ENCODE assay signal across 9 cellular contexts in genomic region chr6:83867527-83868161, GRCh38. TPM values are rescaled to one million over a fixed set of nuclear protein-coding genes. Genes with fewer than 3 reads are reported as not detected.
DNase-seq lines count a peak whose midpoint lies in the region; ATAC-seq and TF ChIP-seq lines count a peak whose summit lies in the region.
"Had no signal": no experiment of that assay in that cellular context is flagged by ENCODE, and none has a peak within 500 bp of the region (broad histone marks: within the 10 kb centered on the region; RNA-seq: fewer than 3 reads in every experiment).

No MANE protein-coding gene starts in this region.

- ATAC-seq in HG02840 (IDR thresholded peaks at IDR 0.05; ENCODE audit: low FRiP score, unreplicated experiment) (no peak), HG02981 (IDR thresholded peaks at IDR 0.05; ENCODE audit: unreplicated experiment) (no peak)

- no peaks in the 10 kb centered on the region for H3K27me3 ChIP-seq in Peyer's patch
- no peaks in the 10 kb centered on the region for H3K27me3 ChIP-seq in smooth muscle cell (ENCODE audit: low read depth)

- H3K9me3 ChIP-seq in Peyer's patch: no peaks in the 10 kb centered on the region
- no peaks in the 10 kb centered on the region for H3K9me3 ChIP-seq in smooth muscle cell (replicated peaks; ENCODE audit: low read depth)

- peak overlapping the region; percentile 15 for H3K9ac ChIP-seq in smooth muscle cell (ENCODE audit: low read depth)

- intact Hi-C loops in activated CD4-positive, alpha-beta T cell treated with anti-CD3 and anti-CD28 coated beads, Interleukin-2, amount 10 ng/mL, durations not matched to agents 24 days and 14 days (cut with micrococcal nuclease): no loop called here

- TF ChIP-seq CTCF in Peyer's patch (IDR thresholded peaks at IDR 0.05): no peak
- no peak for TF ChIP-seq CTCF in foreskin fibroblast (IDR thresholded peaks at IDR 0.05; ENCODE audit: low read depth, low read length)
- no peak for TF ChIP-seq CTCF in smooth muscle cell (IDR thresholded peaks at IDR 0.05; ENCODE audit: borderline replicate concordance, insufficient read depth, poor library complexity, severe bottlenecking)

- H3K27me3 Mint-ChIP-seq in activated CD4-positive, alpha-beta T cell treated with anti-CD3 and anti-CD28 coated beads, Interleukin-2, amount 10 ng/mL, durations not matched to agents 24 days and 14 days: no peaks in the 10 kb centered on the region

- H3K4me2 ChIP-seq in smooth muscle cell: no peak overlapping the region

- peaks cover 22% of the 10 kb centered on the region for H4K20me1 ChIP-seq in smooth muscle cell (ENCODE audit: low read depth)

- DNase-seq in activated CD4-positive, alpha-beta T cell treated with anti-CD3 and anti-CD28 coated beads, Interleukin-2, amount 10 ng/mL, durations not matched to agents 24 days and 14 days: peak; percentile 58
- DNase-seq in activated CD4-positive, alpha-beta T cell treated with anti-CD3 and anti-CD28 coated beads for 4 hours: no peak
- DNase-seq in Peyer's patch (peak in 2 of 3 donors; percentile 44 to 70), foreskin fibroblast (peak; percentile 57 to 79), smooth muscle cell (lab: John Stamatoyannopoulos, UW; ENCODE audit: unreplicated experiment) (no peak), NCI-H2107 treated with DMSO at 0.1 percent for 48 hours (lab: John Stamatoyannopoulos, UW; ENCODE audit: unreplicated experiment) (no peak)

- no peak overlapping the region for H3K4me3 Mint-ChIP-seq in activated CD4-positive, alpha-beta T cell treated with anti-CD3 and anti-CD28 coated beads, Interleukin-2, amount 10 ng/mL, durations not matched to agents 24 days and 14 days

- peaks cover 8% of the 10 kb centered on the region for H3K9me3 Mint-ChIP-seq in activated CD4-positive, alpha-beta T cell treated with anti-CD3 and anti-CD28 coated beads, Interleukin-2, amount 10 ng/mL, durations not matched to agents 24 days and 14 days

- H3K36me3 ChIP-seq in Peyer's patch (peaks cover 0 to 31% (median 0%) of the 10 kb centered on the region in 3 donors), smooth muscle cell (ENCODE audit: low read depth) (peaks cover 12% of the 10 kb centered on the region)

- peaks cover 1% of the 10 kb centered on the region for H3K4me1 Mint-ChIP-seq in activated CD4-positive, alpha-beta T cell treated with anti-CD3 and anti-CD28 coated beads, Interleukin-2, amount 10 ng/mL, durations not matched to agents 24 days and 14 days

- H3F3A ChIP-seq in smooth muscle cell (ENCODE audit: low read depth): no peaks in the 10 kb centered on the region

- H3K27ac Mint-ChIP-seq in activated CD4-positive, alpha-beta T cell treated with anti-CD3 and anti-CD28 coated beads, Interleukin-2, amount 10 ng/mL, durations not matched to agents 24 days and 14 days: no peak overlapping the region

- H2AFZ ChIP-seq in smooth muscle cell (ENCODE audit: low read depth): no peak overlapping the region

- 69% methylated on average over 9 of the region's 9 CpGs for WGBS in smooth muscle cell (ENCODE audit: low lambda C conversion rate)

- H3K36me3 Mint-ChIP-seq in activated CD4-positive, alpha-beta T cell treated with anti-CD3 and anti-CD28 coated beads, Interleukin-2, amount 10 ng/mL, durations not matched to agents 24 days and 14 days (ENCODE audit: low read depth): peaks cover 48% of the 10 kb centered on the region

- H3K79me2 ChIP-seq in smooth muscle cell (ENCODE audit: low read depth): peaks cover 6% of the 10 kb centered on the region

- H3K27ac ChIP-seq in Peyer's patch (no peak overlapping the region), smooth muscle cell (ENCODE audit: low read depth) (peak overlapping the region; percentile 68)
- H3K27ac ChIP-seq: SK-N-MC had no signal

- no peak for TF ChIP-seq POLR2A in Peyer's patch (IDR thresholded peaks at IDR 0.05)

- no peaks in the 10 kb centered on the region for H3K4me1 ChIP-seq in Peyer's patch
- H3K4me1 ChIP-seq in smooth muscle cell (ENCODE audit: low read depth): no peaks in the 10 kb centered on the region

- no peak overlapping the region for H3K4me3 ChIP-seq in Peyer's patch
- H3K4me3 ChIP-seq in foreskin fibroblast (ENCODE audit: low read depth in 1 of 2, low read length in 2 of 2): no peak overlapping the region
- no peak overlapping the region for H3K4me3 ChIP-seq in smooth muscle cell
- H3K4me3 ChIP-seq: SK-N-MC had no signal

RNA-seq across cellular contexts. Expression of gene CYB5R4, which starts 8.2 kb away (rescaled TPM):
- total RNA-seq in activated CD4-positive, alpha-beta T cell treated with anti-CD3 and anti-CD28 coated beads, Interleukin-2, amount 10 ng/mL, durations not matched to agents 24 days and 14 days: 24.7 and 27.0 TPM in 2 replicates
- total RNA-seq in Peyer's patch: 10 to 100 TPM in 2 of 4 donors, 1 to 10 TPM in 2; 5.3 to 16.5 (median 10.6) TPM
- 5.8 and 17.2 TPM in 2 replicates for total RNA-seq in smooth muscle cell
- 9.5 and 18.5 TPM in 2 replicates for polyA plus RNA-seq in smooth muscle cell

RNA-seq across cellular contexts. Expression of gene RIPPLY2, which starts 14.5 kb away (rescaled TPM):
- not detected in 2 replicates for total RNA-seq in activated CD4-positive, alpha-beta T cell treated with anti-CD3 and anti-CD28 coated beads, Interleukin-2, amount 10 ng/mL, durations not matched to agents 24 days and 14 days
- total RNA-seq in Peyer's patch (not detected), smooth muscle cell (not detected in 2 replicates)
- polyA plus RNA-seq in smooth muscle cell: not detected in 2 replicates

Comparison
In these comparisons a context has a peak if more than half of its experiments do, and no peak if none do; other contexts are left out.
1. DNase-seq: peak in activated CD4-positive, alpha-beta T cell treated with anti-CD3 and anti-CD28 coated beads, Interleukin-2, amount 10 ng/mL, durations not matched to agents 24 days and 14 days (single experiment), Peyer's patch (2 of 3) and foreskin fibroblast (2 of 2); none in activated CD4-positive, alpha-beta T cell treated with anti-CD3 and anti-CD28 coated beads for 4 hours (0 of 2), smooth muscle cell (single experiment) and NCI-H2107 treated with DMSO at 0.1 percent for 48 hours (single experiment).